Comparison of ENCODE assay signal across 24 cellular contexts in genomic region chr3:174477491-174477890, GRCh38.
"Had no signal": no experiment of that assay in that cellular context is flagged by ENCODE, and none has a peak within 500 bp of the region (broad histone marks: within the 10 kb centered on the region; RNA-seq: fewer than 3 reads in every experiment).

No MANE protein-coding gene starts in this region.

- H3K4me2 ChIP-seq: KMS-11 had no signal

- DNase-seq: activated B cell treated with CpG ODN at 0.5 μM for 24 hours; activated CD4-positive, alpha-beta T cell treated with anti-CD3 and anti-CD28 coated beads for 1 hour; activated CD4-positive, alpha-beta T cell treated with anti-CD3 and anti-CD28 coated beads, Interleukin-2, amount 10 ng/mL, durations not matched to agents 24 days and 14 days; activated CD4-positive, alpha-beta T cell treated with anti-CD3 and anti-CD28 coated beads, Interleukin-2, amount 50 U/mL, for 48 hours; activated CD8-positive, alpha-beta memory T cell treated with anti-CD3 and anti-CD28 coated beads for 24 hours; activated effector memory CD4-positive, alpha-beta T cell treated with anti-CD3 and anti-CD28 coated beads, Interleukin-2, amount 50 U/mL, for 16 hours; activated naive CD4-positive, alpha-beta T cell treated with Interleukin-2 at 50 U/mL for 16 hours; activated T-cell treated with anti-CD3 and anti-CD28 coated beads, Interleukin-2, amount 50 U/mL, for 4 hours; amygdala; MM.1S; NCI-H1105 treated with DMSO at 0.1 percent for 48 hours; NCI-H1930; NCI-H2107; NCI-H345; NCI-H510A; PC-3; SHP77 treated with DMSO at 0.1 percent for 48 hours; T-cell; T-helper 2 cell; T1000 had no signal

- ATAC-seq: activated T-cell treated with anti-CD3 and anti-CD28 coated beads, Interleukin-2, amount 50 U/mL, for 4 hours; PC-3; T-cell had no signal

- FAIRE-seq: astrocyte, RCC 7860, TTC549 had no signal

- H3K27ac ChIP-seq: KMS-11 had no signal
